Comparison of ENCODE assay signal across 21 cellular contexts in the genomic region with DNA sequence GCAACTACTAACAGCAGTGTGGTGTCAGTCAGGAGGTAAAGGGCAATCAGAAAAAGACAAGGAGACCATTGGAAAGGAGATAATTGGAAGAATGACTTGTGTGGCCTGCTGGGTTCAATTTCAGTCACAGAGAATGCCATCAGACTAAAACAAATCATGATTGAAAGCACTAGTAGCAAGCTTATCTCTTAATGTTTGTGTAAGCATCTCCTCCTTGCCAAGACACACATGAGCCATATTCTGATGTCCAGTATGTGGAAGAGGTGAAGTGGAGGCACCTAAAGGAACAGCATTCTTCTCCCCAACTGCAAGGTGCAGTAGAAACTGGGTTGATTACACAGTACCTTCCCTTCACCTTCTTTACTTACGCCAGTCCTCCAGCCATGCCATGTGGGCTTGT.
"Had no signal": no experiment of that assay in that cellular context is flagged by ENCODE, and none has a peak within 500 bp of the region (broad histone marks: within the 10 kb centered on the region; RNA-seq: fewer than 3 reads in every experiment).

No MANE protein-coding gene starts in this region.

- H3K4me3 ChIP-seq: lower lobe of right lung, prostate gland, spleen, thoracic aorta had no signal

- H3K9me3 ChIP-seq: lower lobe of right lung, prostate gland, spleen, thoracic aorta had no signal

- DNase-seq: activated CD4-positive, alpha-beta T cell treated with anti-CD3 and anti-CD28 coated beads, Interleukin-2, amount 10 ng/mL, durations not matched to agents 7 days and 5 days; activated naive CD4-positive, alpha-beta T cell; activated T-cell treated with anti-CD3 and anti-CD28 coated beads, Interleukin-2, amount 50 U/mL, for 1 hour; dermis blood vessel endothelial cell; effector CD8-positive, alpha-beta T cell; erythroblast; foreskin keratinocyte; kidney; lower lobe of right lung; mesendoderm; naive B cell; occipital lobe; spleen; stimulated activated CD4-positive, alpha-beta T cell treated with anti-CD3 and anti-CD28 coated beads, Interleukin-4, amount 100 ng/mL, for 24 hours; stimulated activated naive CD4-positive, alpha-beta T cell treated with Interleukin-2 at 50 U/mL for 16 hours had no signal

- H3K36me3 ChIP-seq: prostate gland, thoracic aorta had no signal

- H3K4me1 ChIP-seq: prostate gland had no signal

- H3K27me3 ChIP-seq: foreskin keratinocyte, spleen had no signal

- H3K27ac Mint-ChIP-seq: activated CD4-positive, alpha-beta T cell treated with anti-CD3 and anti-CD28 coated beads, Interleukin-2, amount 10 ng/mL, durations not matched to agents 7 days and 5 days; activated T-helper 2 cell treated with anti-CD3 and anti-CD28 coated beads, Interferon-gamma antibody, Interleukin-2, Interleukin-4, amounts not matched to agents 10 μg/mL and 5 μg/mL and 100 μg/mL, durations not matched to agents 14 hours and 24 hours and 36 hours; type B pancreatic cell had no signal

- H3K27me3 Mint-ChIP-seq: activated CD4-positive, alpha-beta T cell treated with anti-CD3 and anti-CD28 coated beads, Interleukin-2, amount 10 ng/mL, durations not matched to agents 7 days and 5 days; naive B cell; type B pancreatic cell had no signal

- H3K9me3 Mint-ChIP-seq: activated CD4-positive, alpha-beta T cell treated with anti-CD3 and anti-CD28 coated beads, Interleukin-2, amount 10 ng/mL, durations not matched to agents 7 days and 5 days; activated T-helper 2 cell treated with anti-CD3 and anti-CD28 coated beads, Interferon-gamma antibody, Interleukin-2, Interleukin-4, amounts not matched to agents 10 μg/mL and 5 μg/mL and 100 μg/mL, durations not matched to agents 14 hours and 24 hours and 36 hours; naive B cell; neural crest cell; type B pancreatic cell had no signal

- ATAC-seq: activated CD4-positive, CD25-positive, alpha-beta regulatory T cell treated with anti-CD3 and anti-CD28 coated beads, Interleukin-2, amount 50 U/mL, for 24 hours; foreskin keratinocyte had no signal

- H3K27ac ChIP-seq: foreskin keratinocyte, lower lobe of right lung, prostate gland, spleen, thoracic aorta had no signal

- H3K4me3 Mint-ChIP-seq: activated CD4-positive, alpha-beta T cell treated with anti-CD3 and anti-CD28 coated beads, Interleukin-2, amount 10 ng/mL, durations not matched to agents 7 days and 5 days; naive B cell; neural crest cell; type B pancreatic cell had no signal
